Comparison of ENCODE assay signal across 8 cellular contexts in the genomic region with DNA sequence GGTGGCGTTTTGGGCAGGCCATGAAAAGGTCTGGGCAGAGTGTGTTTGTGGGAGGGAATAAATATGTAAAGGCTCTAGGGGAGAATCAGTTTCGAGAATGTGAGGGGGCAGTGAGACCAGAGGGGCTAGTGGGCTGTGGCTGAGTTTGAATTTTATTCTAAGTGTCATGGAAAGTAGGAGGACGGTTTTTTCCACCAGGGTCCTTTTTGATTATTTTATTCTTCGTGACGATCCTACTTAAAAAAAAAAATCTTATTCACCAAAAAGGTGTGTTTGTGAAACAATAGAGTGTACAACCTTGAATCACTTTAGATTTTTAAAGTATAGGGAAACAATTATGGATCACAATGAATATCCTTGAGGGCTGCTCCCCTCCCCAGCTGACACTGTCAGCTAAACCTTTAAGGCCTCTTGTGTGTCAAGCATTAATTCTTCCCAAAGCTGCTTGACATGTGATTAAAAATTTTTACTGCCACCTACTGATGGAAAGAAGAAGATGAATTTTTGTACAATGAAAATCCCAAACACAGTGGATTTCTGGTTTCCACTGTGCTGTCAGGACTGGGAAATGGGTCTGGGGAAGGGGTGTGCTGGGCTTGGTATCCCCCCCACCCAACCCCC.
DNase-seq lines count a peak whose midpoint lies in the region; ATAC-seq and TF ChIP-seq lines count a peak whose summit lies in the region.

No MANE protein-coding gene starts in this region.

- H3K27ac ChIP-seq in AG04450 (ENCODE audit: low read depth, low read length) (no peak overlapping the region), VCaP (peak overlapping the region; percentile 92)

- H3K27me3 ChIP-seq in AG04450 (ENCODE audit: control insufficient read depth, insufficient read depth, low read length) = no peaks in the 10 kb centered on the region

- TF ChIP-seq CTCF in AG04450 (IDR thresholded peaks at IDR 0.05; ENCODE audit: low read depth, low read length) (peak; percentile 51), GM12865 (IDR thresholded peaks at IDR 0.05; ENCODE audit: insufficient read depth, low read depth, low read length, missing control alignments) (peak; percentile 26), VCaP (conservative IDR thresholded peaks at IDR 0.05) (no peak)

- DNase-seq in AG04450 (ENCODE audit: low read depth, low spot score) = no peak
- peak; percentile 37 for DNase-seq in GM12865 (ENCODE audit: low read depth)
- peak; percentile 45 to 79 for DNase-seq in NCI-H2081 (lab: John Stamatoyannopoulos, UW)
- peak; percentile 47 for DNase-seq in fibroblast of the conjunctiva (ENCODE audit: low read depth)
- DNase-seq in pons (ENCODE audit: low spot score) = peak; percentile 80

- H3K4me3 ChIP-seq in AG04450 (ENCODE audit: low read depth, low read length) (no peak overlapping the region), GM12865 (ENCODE audit: low read depth, low read length) (no peak overlapping the region)

- H3K9me3 ChIP-seq in AG04450 (ENCODE audit: control insufficient read depth, insufficient read depth, low read length) = no peaks in the 10 kb centered on the region

- POLR2A ChIA-PET in AG04450 (lab: Yijun Ruan, JAX) = interaction anchor here (1.0 kb wide), 1 partner anchor 57 kb away, joined by 3 read pairs; no protein-coding TSS in a partner anchor

- CTCF ChIA-PET in AG04450 (lab: Charles Lee) = interaction anchor here (0.6 to 9.4 kb wide), 37 partner anchors 8 to 331 kb away, joined by 3 to 315 read pairs (median 4); partner anchors contain the start of gene NUP160

- no peak for ATAC-seq in HG03571 (IDR thresholded peaks at IDR 0.05; ENCODE audit: unreplicated experiment)
- ATAC-seq in GM21528 (IDR thresholded peaks at IDR 0.05; ENCODE audit: low FRiP score, unreplicated experiment) = no peak
